In the genomic region with DNA sequence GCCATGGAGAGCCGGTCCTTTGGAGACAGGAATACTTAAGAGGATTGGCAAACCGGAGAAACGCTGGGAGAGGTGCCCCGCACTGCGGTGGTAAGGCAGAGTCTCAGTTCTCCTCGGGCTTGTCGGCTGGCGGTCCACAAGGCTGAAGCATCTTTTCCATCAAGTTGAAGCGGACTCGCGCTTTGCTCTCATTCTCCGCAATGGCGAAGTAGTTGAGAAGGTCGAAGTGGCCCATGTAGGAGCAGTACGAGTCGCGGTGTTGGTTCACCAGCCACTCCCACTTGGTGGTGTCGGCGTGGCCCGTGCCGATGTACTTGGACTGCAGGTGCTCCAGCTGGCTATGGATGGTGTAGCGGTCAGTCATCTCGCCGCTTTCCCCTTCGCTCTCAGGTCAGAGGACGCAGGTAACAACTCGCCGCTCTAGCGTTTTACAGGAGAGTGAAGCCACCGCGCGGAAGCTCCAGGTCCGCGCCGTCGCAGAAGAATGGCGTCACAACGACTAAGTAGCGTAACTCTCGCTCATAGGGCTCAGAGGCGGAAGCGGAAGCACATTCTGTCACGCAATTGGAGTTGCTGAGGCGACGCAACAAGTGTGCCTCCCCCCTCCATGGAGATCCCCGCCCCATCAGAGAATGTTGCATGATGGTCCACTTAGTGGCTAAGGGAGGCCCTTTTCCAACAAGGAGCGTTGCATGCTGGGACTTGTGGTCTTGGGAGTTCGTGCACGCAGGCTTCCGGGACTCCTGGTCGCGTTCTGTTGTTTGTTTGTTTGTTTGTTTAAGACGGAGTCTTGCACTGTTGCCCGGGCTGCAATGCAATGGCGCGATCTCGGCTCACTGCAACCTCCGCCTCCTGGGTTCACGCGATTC, we compare ENCODE assay signal across 1 cellular context.
TF ChIP-seq lines count a peak whose summit lies in the region.

A gene (minus strand): TSS at position 440 of the 869 bp plus-strand sequence. CDS start 76 bp downstream, at position 364.

TF ChIP-seq in K562, 482 proteins besides CTCF, POLR2A, EP300 and RAD21 (continued from another document and continues in another):
- TF ChIP-seq CHCHD3 (CRISPR knock-in tag; IDR thresholded peaks at IDR 0.05) (no peak), GTF2F1 (IDR thresholded peaks at IDR 0.05; ENCODE audit: low read depth, low read length) (peak; percentile 77; the same call in 1 of the 2 replicates), MYC (IDR thresholded peaks at IDR 0.05; ENCODE audit: low read depth, low read length) (peak; percentile 91), MYC (CRISPR knock-in tag; IDR thresholded peaks at IDR 0.05; ENCODE audit: borderline replicate concordance, low read depth) (no peak; the same call in 1 of the 2 replicates), SUPT5H (IDR thresholded peaks at IDR 0.05) (peak; percentile 98), PHB2 (IDR thresholded peaks at IDR 0.05; ENCODE audit: low read depth) (no peak), CREM (IDR thresholded peaks at IDR 0.05; ENCODE audit: low read depth) (peak; percentile 100), GATA2 (CRISPR knock-in tag; IDR thresholded peaks at IDR 0.05) (no peak), ZBTB17 (CRISPR knock-in tag; IDR thresholded peaks at IDR 0.05) (no peak), ETS2 (tag; IDR thresholded peaks at IDR 0.05; ENCODE audit: borderline replicate concordance, poor library complexity, severe bottlenecking) (no peak), ZNF507 (tag; conservative IDR thresholded peaks at IDR 0.05) (no peak), MXI1 (IDR thresholded peaks at IDR 0.05; ENCODE audit: low read depth, low read length) (peak; percentile 89), NR2C2 (CRISPR knock-in tag; IDR thresholded peaks at IDR 0.05) (no peak; the same call in none of the 2 replicates), NR2C2 (tag; IDR thresholded peaks at IDR 0.05) (peak; percentile 93), PTTG1 (tag; IDR thresholded peaks at IDR 0.05; ENCODE audit: low read depth) (no peak), CHD4 (IDR thresholded peaks at IDR 0.05; ENCODE audit: insufficient read depth, insufficient replicate concordance, low read depth, low read length, poor library complexity, severe bottlenecking) (no peak), ZNF436 (CRISPR knock-in tag; IDR thresholded peaks at IDR 0.05) (no peak), HNRNPK (IDR thresholded peaks at IDR 0.05; ENCODE audit: low read depth, low read length, poor library complexity, severe bottlenecking) (no peak), ILF3 (IDR thresholded peaks at IDR 0.05; ENCODE audit: borderline replicate concordance) (no peak), ZNF143 (CRISPR knock-in tag; IDR thresholded peaks at IDR 0.05) (peak; percentile 95), SNRNP70 (optimal IDR thresholded peaks at IDR 0.05; ENCODE audit: low read depth, low read length) (no peak), ZNF184 (CRISPR knock-in tag; IDR thresholded peaks at IDR 0.05) (no peak), ZNF444 (CRISPR knock-in tag; IDR thresholded peaks at IDR 0.05) (no peak), HNRNPH1 (optimal IDR thresholded peaks at IDR 0.05; ENCODE audit: low read depth, low read length) (no peak), TRIM28 (IDR thresholded peaks at IDR 0.05) (no peak)
- TF ChIP-seq, protein P1, sequence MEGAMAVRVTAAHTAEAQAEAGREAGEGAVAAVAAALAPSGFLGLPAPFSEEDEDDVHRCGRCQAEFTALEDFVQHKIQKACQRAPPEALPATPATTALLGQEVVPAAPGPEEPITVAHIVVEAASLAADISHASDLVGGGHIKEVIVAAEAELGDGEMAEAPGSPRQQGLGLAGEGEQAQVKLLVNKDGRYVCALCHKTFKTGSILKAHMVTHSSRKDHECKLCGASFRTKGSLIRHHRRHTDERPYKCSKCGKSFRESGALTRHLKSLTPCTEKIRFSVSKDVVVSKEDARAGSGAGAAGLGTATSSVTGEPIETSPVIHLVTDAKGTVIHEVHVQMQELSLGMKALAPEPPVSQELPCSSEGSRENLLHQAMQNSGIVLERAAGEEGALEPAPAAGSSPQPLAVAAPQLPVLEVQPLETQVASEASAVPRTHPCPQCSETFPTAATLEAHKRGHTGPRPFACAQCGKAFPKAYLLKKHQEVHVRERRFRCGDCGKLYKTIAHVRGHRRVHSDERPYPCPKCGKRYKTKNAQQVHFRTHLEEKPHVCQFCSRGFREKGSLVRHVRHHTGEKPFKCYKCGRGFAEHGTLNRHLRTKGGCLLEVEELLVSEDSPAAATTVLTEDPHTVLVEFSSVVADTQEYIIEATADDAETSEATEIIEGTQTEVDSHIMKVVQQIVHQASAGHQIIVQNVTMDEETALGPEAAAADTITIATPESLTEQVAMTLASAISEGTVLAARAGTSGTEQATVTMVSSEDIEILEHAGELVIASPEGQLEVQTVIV (CRISPR knock-in tag; IDR thresholded peaks at IDR 0.05; ENCODE audit: borderline replicate concordance), result no peak
- TF ChIP-seq, protein P2, sequence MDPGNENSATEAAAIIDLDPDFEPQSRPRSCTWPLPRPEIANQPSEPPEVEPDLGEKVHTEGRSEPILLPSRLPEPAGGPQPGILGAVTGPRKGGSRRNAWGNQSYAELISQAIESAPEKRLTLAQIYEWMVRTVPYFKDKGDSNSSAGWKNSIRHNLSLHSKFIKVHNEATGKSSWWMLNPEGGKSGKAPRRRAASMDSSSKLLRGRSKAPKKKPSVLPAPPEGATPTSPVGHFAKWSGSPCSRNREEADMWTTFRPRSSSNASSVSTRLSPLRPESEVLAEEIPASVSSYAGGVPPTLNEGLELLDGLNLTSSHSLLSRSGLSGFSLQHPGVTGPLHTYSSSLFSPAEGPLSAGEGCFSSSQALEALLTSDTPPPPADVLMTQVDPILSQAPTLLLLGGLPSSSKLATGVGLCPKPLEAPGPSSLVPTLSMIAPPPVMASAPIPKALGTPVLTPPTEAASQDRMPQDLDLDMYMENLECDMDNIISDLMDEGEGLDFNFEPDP (CRISPR knock-in tag; IDR thresholded peaks at IDR 0.05), result no peak
- TF ChIP-seq, protein P3, sequence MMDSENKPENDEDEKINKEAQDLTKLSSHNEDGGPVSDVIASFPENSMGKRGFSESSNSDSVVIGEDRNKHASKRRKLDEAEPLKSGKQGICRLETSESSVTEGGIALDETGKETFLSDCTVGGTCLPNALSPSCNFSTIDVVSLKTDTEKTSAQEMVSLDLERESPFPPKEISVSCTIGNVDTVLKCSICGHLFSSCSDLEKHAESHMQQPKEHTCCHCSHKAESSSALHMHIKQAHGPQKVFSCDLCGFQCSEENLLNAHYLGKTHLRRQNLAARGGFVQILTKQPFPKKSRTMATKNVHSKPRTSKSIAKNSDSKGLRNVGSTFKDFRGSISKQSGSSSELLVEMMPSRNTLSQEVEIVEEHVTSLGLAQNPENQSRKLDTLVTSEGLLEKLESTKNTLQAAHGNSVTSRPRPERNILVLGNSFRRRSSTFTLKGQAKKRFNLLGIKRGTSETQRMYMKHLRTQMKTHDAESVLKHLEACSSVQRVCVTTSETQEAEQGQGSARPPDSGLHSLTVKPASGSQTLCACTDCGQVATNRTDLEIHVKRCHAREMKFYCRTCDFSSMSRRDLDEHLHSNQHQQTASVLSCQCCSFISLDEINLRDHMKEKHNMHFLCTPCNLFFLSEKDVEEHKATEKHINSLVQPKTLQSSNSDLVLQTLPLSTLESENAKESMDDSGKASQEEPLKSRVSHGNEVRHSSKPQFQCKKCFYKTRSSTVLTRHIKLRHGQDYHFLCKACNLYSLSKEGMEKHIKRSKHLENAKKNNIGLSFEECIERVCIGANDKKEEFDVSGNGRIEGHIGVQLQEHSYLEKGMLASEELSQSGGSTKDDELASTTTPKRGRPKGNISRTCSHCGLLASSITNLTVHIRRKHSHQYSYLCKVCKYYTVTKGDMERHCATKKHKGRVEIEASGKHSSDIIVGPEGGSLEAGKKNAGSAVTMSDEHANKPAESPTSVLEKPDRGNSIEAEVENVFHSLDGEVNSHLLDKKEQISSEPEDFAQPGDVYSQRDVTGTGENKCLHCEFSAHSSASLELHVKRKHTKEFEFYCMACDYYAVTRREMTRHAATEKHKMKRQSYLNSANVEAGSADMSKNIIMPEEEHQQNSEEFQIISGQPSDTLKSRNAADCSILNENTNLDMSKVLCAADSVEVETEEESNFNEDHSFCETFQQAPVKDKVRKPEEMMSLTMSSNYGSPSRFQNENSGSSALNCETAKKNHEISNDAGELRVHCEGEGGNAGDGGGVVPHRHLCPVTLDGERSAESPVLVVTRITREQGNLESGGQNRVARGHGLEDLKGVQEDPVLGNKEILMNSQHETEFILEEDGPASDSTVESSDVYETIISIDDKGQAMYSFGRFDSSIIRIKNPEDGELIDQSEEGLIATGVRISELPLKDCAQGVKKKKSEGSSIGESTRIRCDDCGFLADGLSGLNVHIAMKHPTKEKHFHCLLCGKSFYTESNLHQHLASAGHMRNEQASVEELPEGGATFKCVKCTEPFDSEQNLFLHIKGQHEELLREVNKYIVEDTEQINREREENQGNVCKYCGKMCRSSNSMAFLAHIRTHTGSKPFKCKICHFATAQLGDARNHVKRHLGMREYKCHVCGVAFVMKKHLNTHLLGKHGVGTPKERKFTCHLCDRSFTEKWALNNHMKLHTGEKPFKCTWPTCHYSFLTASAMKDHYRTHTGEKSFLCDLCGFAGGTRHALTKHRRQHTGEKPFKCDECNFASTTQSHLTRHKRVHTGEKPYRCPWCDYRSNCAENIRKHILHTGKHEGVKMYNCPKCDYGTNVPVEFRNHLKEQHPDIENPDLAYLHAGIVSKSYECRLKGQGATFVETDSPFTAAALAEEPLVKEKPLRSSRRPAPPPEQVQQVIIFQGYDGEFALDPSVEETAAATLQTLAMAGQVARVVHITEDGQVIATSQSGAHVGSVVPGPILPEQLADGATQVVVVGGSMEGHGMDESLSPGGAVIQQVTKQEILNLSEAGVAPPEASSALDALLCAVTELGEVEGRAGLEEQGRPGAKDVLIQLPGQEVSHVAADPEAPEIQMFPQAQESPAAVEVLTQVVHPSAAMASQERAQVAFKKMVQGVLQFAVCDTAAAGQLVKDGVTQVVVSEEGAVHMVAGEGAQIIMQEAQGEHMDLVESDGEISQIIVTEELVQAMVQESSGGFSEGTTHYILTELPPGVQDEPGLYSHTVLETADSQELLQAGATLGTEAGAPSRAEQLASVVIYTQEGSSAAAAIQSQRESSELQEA (IDR thresholded peaks at IDR 0.05; ENCODE audit: low read depth), result peak; percentile 68
- TF ChIP-seq, protein P4, sequence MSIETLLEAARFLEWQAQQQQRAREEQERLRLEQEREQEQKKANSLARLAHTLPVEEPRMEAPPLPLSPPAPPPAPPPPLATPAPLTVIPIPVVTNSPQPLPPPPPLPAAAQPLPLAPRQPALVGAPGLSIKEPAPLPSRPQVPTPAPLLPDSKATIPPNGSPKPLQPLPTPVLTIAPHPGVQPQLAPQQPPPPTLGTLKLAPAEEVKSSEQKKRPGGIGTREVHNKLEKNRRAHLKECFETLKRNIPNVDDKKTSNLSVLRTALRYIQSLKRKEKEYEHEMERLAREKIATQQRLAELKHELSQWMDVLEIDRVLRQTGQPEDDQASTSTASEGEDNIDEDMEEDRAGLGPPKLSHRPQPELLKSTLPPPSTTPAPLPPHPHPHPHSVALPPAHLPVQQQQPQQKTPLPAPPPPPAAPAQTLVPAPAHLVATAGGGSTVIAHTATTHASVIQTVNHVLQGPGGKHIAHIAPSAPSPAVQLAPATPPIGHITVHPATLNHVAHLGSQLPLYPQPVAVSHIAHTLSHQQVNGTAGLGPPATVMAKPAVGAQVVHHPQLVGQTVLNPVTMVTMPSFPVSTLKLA (conservative IDR thresholded peaks at IDR 0.05), result peak; percentile 88 to 96
- TF ChIP-seq, protein P5, sequence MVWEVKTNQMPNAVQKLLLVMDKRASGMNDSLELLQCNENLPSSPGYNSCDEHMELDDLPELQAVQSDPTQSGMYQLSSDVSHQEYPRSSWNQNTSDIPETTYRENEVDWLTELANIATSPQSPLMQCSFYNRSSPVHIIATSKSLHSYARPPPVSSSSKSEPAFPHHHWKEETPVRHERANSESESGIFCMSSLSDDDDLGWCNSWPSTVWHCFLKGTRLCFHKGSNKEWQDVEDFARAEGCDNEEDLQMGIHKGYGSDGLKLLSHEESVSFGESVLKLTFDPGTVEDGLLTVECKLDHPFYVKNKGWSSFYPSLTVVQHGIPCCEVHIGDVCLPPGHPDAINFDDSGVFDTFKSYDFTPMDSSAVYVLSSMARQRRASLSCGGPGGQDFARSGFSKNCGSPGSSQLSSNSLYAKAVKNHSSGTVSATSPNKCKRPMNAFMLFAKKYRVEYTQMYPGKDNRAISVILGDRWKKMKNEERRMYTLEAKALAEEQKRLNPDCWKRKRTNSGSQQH (CRISPR knock-in tag; IDR thresholded peaks at IDR 0.05), result no peak; the same call in 1 of the 2 replicates
- TF ChIP-seq, protein P6, sequence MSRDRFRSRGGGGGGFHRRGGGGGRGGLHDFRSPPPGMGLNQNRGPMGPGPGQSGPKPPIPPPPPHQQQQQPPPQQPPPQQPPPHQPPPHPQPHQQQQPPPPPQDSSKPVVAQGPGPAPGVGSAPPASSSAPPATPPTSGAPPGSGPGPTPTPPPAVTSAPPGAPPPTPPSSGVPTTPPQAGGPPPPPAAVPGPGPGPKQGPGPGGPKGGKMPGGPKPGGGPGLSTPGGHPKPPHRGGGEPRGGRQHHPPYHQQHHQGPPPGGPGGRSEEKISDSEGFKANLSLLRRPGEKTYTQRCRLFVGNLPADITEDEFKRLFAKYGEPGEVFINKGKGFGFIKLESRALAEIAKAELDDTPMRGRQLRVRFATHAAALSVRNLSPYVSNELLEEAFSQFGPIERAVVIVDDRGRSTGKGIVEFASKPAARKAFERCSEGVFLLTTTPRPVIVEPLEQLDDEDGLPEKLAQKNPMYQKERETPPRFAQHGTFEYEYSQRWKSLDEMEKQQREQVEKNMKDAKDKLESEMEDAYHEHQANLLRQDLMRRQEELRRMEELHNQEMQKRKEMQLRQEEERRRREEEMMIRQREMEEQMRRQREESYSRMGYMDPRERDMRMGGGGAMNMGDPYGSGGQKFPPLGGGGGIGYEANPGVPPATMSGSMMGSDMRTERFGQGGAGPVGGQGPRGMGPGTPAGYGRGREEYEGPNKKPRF (IDR thresholded peaks at IDR 0.05; ENCODE audit: low read depth, low read length), result no peak
- TF ChIP-seq, protein P7, sequence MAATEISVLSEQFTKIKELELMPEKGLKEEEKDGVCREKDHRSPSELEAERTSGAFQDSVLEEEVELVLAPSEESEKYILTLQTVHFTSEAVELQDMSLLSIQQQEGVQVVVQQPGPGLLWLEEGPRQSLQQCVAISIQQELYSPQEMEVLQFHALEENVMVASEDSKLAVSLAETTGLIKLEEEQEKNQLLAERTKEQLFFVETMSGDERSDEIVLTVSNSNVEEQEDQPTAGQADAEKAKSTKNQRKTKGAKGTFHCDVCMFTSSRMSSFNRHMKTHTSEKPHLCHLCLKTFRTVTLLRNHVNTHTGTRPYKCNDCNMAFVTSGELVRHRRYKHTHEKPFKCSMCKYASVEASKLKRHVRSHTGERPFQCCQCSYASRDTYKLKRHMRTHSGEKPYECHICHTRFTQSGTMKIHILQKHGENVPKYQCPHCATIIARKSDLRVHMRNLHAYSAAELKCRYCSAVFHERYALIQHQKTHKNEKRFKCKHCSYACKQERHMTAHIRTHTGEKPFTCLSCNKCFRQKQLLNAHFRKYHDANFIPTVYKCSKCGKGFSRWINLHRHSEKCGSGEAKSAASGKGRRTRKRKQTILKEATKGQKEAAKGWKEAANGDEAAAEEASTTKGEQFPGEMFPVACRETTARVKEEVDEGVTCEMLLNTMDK (IDR thresholded peaks at IDR 0.05; ENCODE audit: borderline replicate concordance, insufficient read depth, low read depth, low read length, poor library complexity, severe bottlenecking), result no peak
- TF ChIP-seq, protein P8, sequence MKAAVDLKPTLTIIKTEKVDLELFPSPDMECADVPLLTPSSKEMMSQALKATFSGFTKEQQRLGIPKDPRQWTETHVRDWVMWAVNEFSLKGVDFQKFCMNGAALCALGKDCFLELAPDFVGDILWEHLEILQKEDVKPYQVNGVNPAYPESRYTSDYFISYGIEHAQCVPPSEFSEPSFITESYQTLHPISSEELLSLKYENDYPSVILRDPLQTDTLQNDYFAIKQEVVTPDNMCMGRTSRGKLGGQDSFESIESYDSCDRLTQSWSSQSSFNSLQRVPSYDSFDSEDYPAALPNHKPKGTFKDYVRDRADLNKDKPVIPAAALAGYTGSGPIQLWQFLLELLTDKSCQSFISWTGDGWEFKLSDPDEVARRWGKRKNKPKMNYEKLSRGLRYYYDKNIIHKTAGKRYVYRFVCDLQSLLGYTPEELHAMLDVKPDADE (conservative IDR thresholded peaks at IDR 0.05; ENCODE audit: control insufficient read depth, low read depth, low read length), result peak; percentile 72; the same call in 1 of the 2 replicates
